ENCODE assay signal across 22 cellular contexts in genomic region chr3:28042095-28042635, GRCh38.
DNase-seq lines count a peak whose midpoint lies in the region; ATAC-seq lines count a peak whose summit lies in the region.
"Had no signal": no experiment of that assay in that cellular context is flagged by ENCODE, and none has a peak within 500 bp of the region (broad histone marks: within the 10 kb centered on the region; RNA-seq: fewer than 3 reads in every experiment).

No MANE protein-coding gene starts in this region.

- no peak overlapping the region for H3K27ac Mint-ChIP-seq in activated CD4-positive, alpha-beta T cell treated with anti-CD3 and anti-CD28 coated beads, Interleukin-2, amount 10 ng/mL, durations not matched to agents 24 days and 14 days
- H3K27ac Mint-ChIP-seq: activated naive CD8-positive, alpha-beta T cell; mesothelial cell of epicardium had no signal

- peak; percentile 58 for ATAC-seq in GM21723 (IDR thresholded peaks at IDR 0.05; ENCODE audit: unreplicated experiment)
- ATAC-seq in HG03135 (IDR thresholded peaks at IDR 0.05; ENCODE audit: unreplicated experiment), result peak; percentile 53

- H3K27me3 Mint-ChIP-seq in activated CD4-positive, alpha-beta T cell treated with anti-CD3 and anti-CD28 coated beads, Interleukin-2, amount 10 ng/mL, durations not matched to agents 24 days and 14 days, result peaks cover 2% of the 10 kb centered on the region
- H3K27me3 Mint-ChIP-seq: activated naive CD8-positive, alpha-beta T cell had no signal

- H3K4me1 Mint-ChIP-seq in activated CD4-positive, alpha-beta T cell treated with anti-CD3 and anti-CD28 coated beads, Interleukin-2, amount 10 ng/mL, durations not matched to agents 24 days and 14 days, result no peaks in the 10 kb centered on the region
- H3K4me1 Mint-ChIP-seq: mesothelial cell of epicardium had no signal

- H3K9me3 Mint-ChIP-seq in activated CD4-positive, alpha-beta T cell treated with anti-CD3 and anti-CD28 coated beads, Interleukin-2, amount 10 ng/mL, durations not matched to agents 24 days and 14 days, result peaks cover 3% of the 10 kb centered on the region
- H3K9me3 Mint-ChIP-seq: H9, mesothelial cell of epicardium had no signal

- peak; percentile 39 for DNase-seq in activated CD4-positive, alpha-beta T cell treated with anti-CD3 and anti-CD28 coated beads, Interleukin-2, amount 10 ng/mL, durations not matched to agents 24 days and 14 days
- DNase-seq in activated CD4-positive, alpha-beta T cell treated with anti-CD3 and anti-CD28 coated beads for 4 hours, result no peak
- DNase-seq in NCI-H82 treated with DMSO at 0.1 percent for 48 hours (lab: John Stamatoyannopoulos, UW; ENCODE audit: unreplicated experiment) (no peak), NCI-H446 treated with DMSO at 0.1 percent for 48 hours (lab: John Stamatoyannopoulos, UW) (no peak)
- DNase-seq in stimulated activated CD4-positive, alpha-beta T cell treated with anti-CD3 and anti-CD28 coated beads, Interleukin-4, amount 100 ng/mL, for 24 hours, result no peak
- DNase-seq in NK-92 treated with Interleukin-12 subunit alpha and Interleukin-12 subunit beta, amount 100 ng/mL, for 24 hours (lab: John Stamatoyannopoulos, UW), result no peak
- DNase-seq: 8988T; activated CD4-positive, alpha-beta T cell treated with anti-CD3 and anti-CD28 coated beads, Interleukin-2, amount 50 U/mL, for 48 hours; activated T-cell treated with anti-CD3 and anti-CD28 coated beads, Interleukin-2, amount 50 U/mL, for 48 hours; DMS153; H9; kidney; MM.1S; NCI-H187 treated with DMSO at 0.1 percent for 48 hours; Peyer's patch; sigmoid colon; stimulated activated CD4-positive, alpha-beta T cell treated with anti-CD3 and anti-CD28 coated beads, Interleukin-4, amount 100 ng/mL, for 1 hour; testis had no signal

- intact Hi-C loops in activated CD4-positive, alpha-beta T cell treated with anti-CD3 and anti-CD28 coated beads, Interleukin-2, amount 10 ng/mL, durations not matched to agents 24 days and 14 days (cut with micrococcal nuclease), result no loop called here

- no peaks in the 10 kb centered on the region for H3K36me3 Mint-ChIP-seq in activated CD4-positive, alpha-beta T cell treated with anti-CD3 and anti-CD28 coated beads, Interleukin-2, amount 10 ng/mL, durations not matched to agents 24 days and 14 days (ENCODE audit: low read depth)
- H3K36me3 Mint-ChIP-seq: activated naive CD8-positive, alpha-beta T cell; mesothelial cell of epicardium had no signal

- H3K4me3 Mint-ChIP-seq in activated CD4-positive, alpha-beta T cell treated with anti-CD3 and anti-CD28 coated beads, Interleukin-2, amount 10 ng/mL, durations not matched to agents 24 days and 14 days, result no peak overlapping the region
- H3K4me3 Mint-ChIP-seq: activated naive CD8-positive, alpha-beta T cell; H9; mesothelial cell of epicardium had no signal
